Comparison of ENCODE assay signal across 8 cellular contexts in genomic region chr6:160102956-160103824, GRCh38. TPM values are rescaled to one million over a fixed set of nuclear protein-coding genes. Genes with fewer than 3 reads are reported as not detected.
DNase-seq lines count a peak whose midpoint lies in the region; ATAC-seq and TF ChIP-seq lines count a peak whose summit lies in the region.

No MANE protein-coding gene starts in this region.

- H3K27me3 ChIP-seq in right lobe of liver: no peaks in the 10 kb centered on the region

- intact Hi-C loops in right lobe of liver (cut with DNase I): no loop called here

- peaks cover 51% of the 10 kb centered on the region for H3K36me3 Mint-ChIP-seq in activated naive CD4-positive, alpha-beta T cell treated with anti-CD3 and anti-CD28 coated beads, Interleukin-2, amount 10 ng/mL, durations not matched to agents 7 days and 5 days
- peaks cover 5 to 17% of the 10 kb centered on the region in 2 donors for H3K36me3 Mint-ChIP-seq in activated T-cell treated with anti-CD3 and anti-CD28 coated beads, Interleukin-2, amount 50 U/mL, for 72 hours (ENCODE audit: insufficient read depth in 2 of 2)

- no peaks in the 10 kb centered on the region for H3K9me3 Mint-ChIP-seq in activated naive CD4-positive, alpha-beta T cell treated with anti-CD3 and anti-CD28 coated beads, Interleukin-2, amount 10 ng/mL, durations not matched to agents 7 days and 5 days
- H3K9me3 Mint-ChIP-seq in activated T-cell treated with anti-CD3 and anti-CD28 coated beads, Interleukin-2, amount 50 U/mL, for 72 hours: no peaks in the 10 kb centered on the region

- H3K4me3 Mint-ChIP-seq in activated naive CD4-positive, alpha-beta T cell treated with anti-CD3 and anti-CD28 coated beads, Interleukin-2, amount 10 ng/mL, durations not matched to agents 7 days and 5 days: no peak overlapping the region
- H3K4me3 Mint-ChIP-seq in activated T-cell treated with anti-CD3 and anti-CD28 coated beads, Interleukin-2, amount 50 U/mL, for 72 hours: no peak overlapping the region

- TF ChIP-seq CTCF in LNCAP (IDR thresholded peaks at IDR 0.05): peak; percentile 53
- peak; percentile 36 to 57 (median 47) for TF ChIP-seq CTCF in right lobe of liver (IDR thresholded peaks at IDR 0.05)

- H3K27ac ChIP-seq in right lobe of liver: peak overlapping the region in 2 of 3 donors; percentile 32 to 84

- ATAC-seq in activated T-cell treated with anti-CD3 and anti-CD28 coated beads, Interleukin-2, amount 50 U/mL, for 72 hours (replicated peaks in 1 of 2): peak; percentile 29 to 42
- peak; percentile 42 to 61 (median 56) for ATAC-seq in right lobe of liver
- no peak for ATAC-seq in GM21367 (IDR thresholded peaks at IDR 0.05; ENCODE audit: unreplicated experiment)

- CTCF ChIA-PET in activated naive CD4-positive, alpha-beta T cell treated with anti-CD3 and anti-CD28 coated beads, Interleukin-2, amount 10 ng/mL, durations not matched to agents 7 days and 5 days (lab: Charles Lee): interaction anchor here (2.2 kb wide), 1 partner anchor 239 kb away, joined by 6 read pairs; no protein-coding TSS in a partner anchor

- H3K9me3 ChIP-seq in right lobe of liver: no peaks in the 10 kb centered on the region

- TF ChIP-seq POLR2A in right lobe of liver (IDR thresholded peaks at IDR 0.05): no peak

- H3K4me1 Mint-ChIP-seq in activated naive CD4-positive, alpha-beta T cell treated with anti-CD3 and anti-CD28 coated beads, Interleukin-2, amount 10 ng/mL, durations not matched to agents 7 days and 5 days: peaks cover 31% of the 10 kb centered on the region
- H3K4me1 Mint-ChIP-seq in activated T-cell treated with anti-CD3 and anti-CD28 coated beads, Interleukin-2, amount 50 U/mL, for 72 hours (ENCODE audit: low read depth): peaks cover 7% of the 10 kb centered on the region

- peak overlapping the region; percentile 37 for H3K27ac Mint-ChIP-seq in activated naive CD4-positive, alpha-beta T cell treated with anti-CD3 and anti-CD28 coated beads, Interleukin-2, amount 10 ng/mL, durations not matched to agents 7 days and 5 days
- no peak overlapping the region for H3K27ac Mint-ChIP-seq in activated T-cell treated with anti-CD3 and anti-CD28 coated beads, Interleukin-2, amount 50 U/mL, for 72 hours

- peaks cover 0 to 33% (median 15%) of the 10 kb centered on the region in 4 donors for H3K36me3 ChIP-seq in right lobe of liver

- peak; percentile 50 for DNase-seq in activated naive CD4-positive, alpha-beta T cell treated with anti-CD3 and anti-CD28 coated beads, Interleukin-2, amount 10 ng/mL, durations not matched to agents 7 days and 5 days
- no peak for DNase-seq in activated naive CD4-positive, alpha-beta T cell treated with Interleukin-2 at 50 U/mL for 16 hours
- peak; percentile 18 to 27 for DNase-seq in activated T-cell treated with anti-CD3 and anti-CD28 coated beads, Interleukin-2, amount 50 U/mL, for 72 hours
- peak in 1 of 3 donors; percentile 63 for DNase-seq in right lobe of liver
- DNase-seq in NCI-H1436 (lab: John Stamatoyannopoulos, UW): no peak
- DNase-seq in activated effector memory CD4-positive, alpha-beta T cell treated with anti-CD3 and anti-CD28 coated beads, Interleukin-2, amount 50 U/mL, for 16 hours: no peak

- H3K27me3 Mint-ChIP-seq in activated naive CD4-positive, alpha-beta T cell treated with anti-CD3 and anti-CD28 coated beads, Interleukin-2, amount 10 ng/mL, durations not matched to agents 7 days and 5 days: no peaks in the 10 kb centered on the region
- H3K27me3 Mint-ChIP-seq in activated T-cell treated with anti-CD3 and anti-CD28 coated beads, Interleukin-2, amount 50 U/mL, for 72 hours (ENCODE audit: low read depth): no peaks in the 10 kb centered on the region

- 66% methylated on average over 13 of the region's 14 CpGs for WGBS in right lobe of liver (ENCODE audit: insufficient coverage, low coverage, low lambda C conversion rate, missing lambda C conversion rate)

- peaks cover 0 to 42% (median 14%) of the 10 kb centered on the region in 4 donors for H3K4me1 ChIP-seq in right lobe of liver

- no peak overlapping the region for H3K4me3 ChIP-seq in right lobe of liver

RNA-seq across cellular contexts. Expression of gene SLC22A1, which starts 18.4 kb away (rescaled TPM):
- 1 to 10 TPM; 1.5 to 2.4 TPM for total RNA-seq in activated T-cell treated with anti-CD3 and anti-CD28 coated beads, Interleukin-2, amount 50 U/mL, for 72 hours
- 1,000 to 10,000 TPM in 3 of 6 experiments, 100 to 1,000 TPM in 3; 190 to 1,656 (median 769) TPM for total RNA-seq in right lobe of liver

Comparison
In these comparisons a context has a peak if more than half of its experiments do, and no peak if none do; other contexts are left out.
1. DNase-seq: peak in activated naive CD4-positive, alpha-beta T cell treated with anti-CD3 and anti-CD28 coated beads, Interleukin-2, amount 10 ng/mL, durations not matched to agents 7 days and 5 days (single experiment) and activated T-cell treated with anti-CD3 and anti-CD28 coated beads, Interleukin-2, amount 50 U/mL, for 72 hours (2 of 2); none in activated naive CD4-positive, alpha-beta T cell treated with Interleukin-2 at 50 U/mL for 16 hours (single experiment), NCI-H1436 (single experiment) and activated effector memory CD4-positive, alpha-beta T cell treated with anti-CD3 and anti-CD28 coated beads, Interleukin-2, amount 50 U/mL, for 16 hours (single experiment).
2. RNA of gene SLC22A1, which starts 18.4 kb away (total RNA-seq): 190 to 1,656 TPM in right lobe of liver; 1.5 to 2.4 TPM in activated T-cell treated with anti-CD3 and anti-CD28 coated beads, Interleukin-2, amount 50 U/mL, for 72 hours; every median in the first group is over 10 times any median in the second.